ENCODE assay signal across 14 cellular contexts in the genomic region with DNA sequence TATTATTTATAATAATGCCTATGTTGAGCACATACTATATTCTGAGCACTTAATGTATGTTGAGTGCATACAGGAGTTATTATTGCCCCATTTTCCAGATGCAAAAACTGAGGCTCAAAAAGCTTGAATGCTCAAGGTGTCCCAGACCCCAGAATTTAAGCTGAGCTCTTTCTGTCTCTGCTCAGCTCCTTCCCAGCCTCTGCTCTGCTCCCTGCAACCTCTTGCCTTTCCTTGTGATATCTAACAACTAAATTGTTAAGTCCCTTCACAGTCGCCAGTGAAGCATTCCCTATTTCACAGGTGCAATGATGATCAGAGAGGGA. TPM values are rescaled to one million over a fixed set of nuclear protein-coding genes. Genes with fewer than 3 reads are reported as not detected.
A peak's percentile ranks its signal among the peaks of the same experiment; 100 is the strongest.
DNase-seq lines count a peak whose midpoint lies in the region; ATAC-seq, FAIRE-seq and TF ChIP-seq lines count a peak whose summit lies in the region.
"Had no signal": no experiment of that assay in that cellular context is flagged by ENCODE, and none has a peak within 500 bp of the region (broad histone marks: within the 10 kb centered on the region; RNA-seq: fewer than 3 reads in every experiment).

No MANE protein-coding gene starts in this region.

- no peaks in the 10 kb centered on the region for H3K9me3 Mint-ChIP-seq in chondrocyte (ENCODE audit: low read depth)
- H3K9me3 Mint-ChIP-seq in osteocyte (ENCODE audit: unreplicated experiment): no peaks in the 10 kb centered on the region
- H3K9me3 Mint-ChIP-seq: effector memory CD8-positive, alpha-beta T cell had no signal

- H3K4me1 ChIP-seq in A549 (peaks cover 18% of the 10 kb centered on the region), HEK293 (ENCODE audit: control insufficient read depth, insufficient read depth, low read length) (no peaks in the 10 kb centered on the region)

- POLR2A ChIA-PET in A549 (lab: Yijun Ruan, JAX) (no interaction called here), HEK293 (lab: Yijun Ruan, JAX) (interaction anchor here (0.7 to 1.1 kb wide), 3 partner anchors 23 to 222 kb away, joined by 4 to 6 read pairs (median 4); a partner anchor contains a TSS)

- no peak for FAIRE-seq in A549 (lab: Jason Lieb, UNC)
- FAIRE-seq: bronchial epithelial cell, GM12878 had no signal

- no peak for ATAC-seq in A549
- ATAC-seq: GM12878 had no signal

- H3K4me1 Mint-ChIP-seq in chondrocyte (ENCODE audit: low read depth): peaks cover 47% of the 10 kb centered on the region
- peaks cover 35% of the 10 kb centered on the region for H3K4me1 Mint-ChIP-seq in osteocyte (ENCODE audit: unreplicated experiment)

- no peak for DNase-seq in A549 (ENCODE audit: low read depth in 1 of 2, low spot score in 1 of 2)
- no peak for DNase-seq in chondrocyte (ENCODE audit: low spot score)
- no peak for DNase-seq in osteocyte (ENCODE audit: extremely low spot score, unreplicated experiment)
- DNase-seq in NCI-H510A (lab: John Stamatoyannopoulos, UW): no peak
- DNase-seq in hypothalamus (lab: John Stamatoyannopoulos, UW): no peak
- DNase-seq in NCI-H2171 (lab: John Stamatoyannopoulos, UW): no peak
- DNase-seq in Ammon's horn (ENCODE audit: low spot score): no peak
- DNase-seq: activated effector memory CD4-positive, alpha-beta T cell treated with anti-CD3 and anti-CD28 coated beads, Interleukin-2, amount 50 U/mL, for 16 hours; effector memory CD8-positive, alpha-beta T cell had no signal

- TF ChIP-seq POLR2A in A549 (IDR thresholded peaks at IDR 0.05; ENCODE audit: low read length): no peak

- peak overlapping the region; percentile 12 for H3K4me3 Mint-ChIP-seq in chondrocyte (ENCODE audit: unreplicated experiment)
- H3K4me3 Mint-ChIP-seq in osteocyte (ENCODE audit: unreplicated experiment): no peak overlapping the region

- H3K9me3 ChIP-seq in A549 (no peaks in the 10 kb centered on the region), HEK293 (ENCODE audit: control insufficient read depth, insufficient read depth, low read depth, low read length) (no peaks in the 10 kb centered on the region)

- H3K36me3 ChIP-seq in HEK293 (ENCODE audit: control insufficient read depth in 2 of 2, insufficient read depth in 1 of 2, low read length in 2 of 2): peaks cover 0 to 43% of the 10 kb centered on the region in 2 experiments; a peak in 2 of 3 replicates

- CTCF ChIA-PET in A549 (lab: Yijun Ruan, JAX): interaction anchor here (0.9 kb wide), 2 partner anchors 19 to 57 kb away, joined by 3 read pairs; no protein-coding TSS in a partner anchor
- CTCF ChIA-PET in HEK293 (lab: Yijun Ruan, JAX): interaction anchor here (1.2 to 1.6 kb wide), 2 partner anchors 13 to 65 kb away, joined by 3 to 4 read pairs; no protein-coding TSS in a partner anchor

- no peak overlapping the region for H3K4me2 ChIP-seq in A549

- no peak overlapping the region for H3K27ac ChIP-seq in A549
- H3K27ac ChIP-seq in HEK293 (ENCODE audit: extremely low read depth, low read depth, low read length): no peak overlapping the region
- H3K27ac ChIP-seq: SK-N-MC had no signal

- H3K27me3 Mint-ChIP-seq in chondrocyte (ENCODE audit: low read depth) (no peaks in the 10 kb centered on the region), osteocyte (ENCODE audit: unreplicated experiment) (no peaks in the 10 kb centered on the region)

- WGBS in A549 (ENCODE audit: missing lambda C conversion rate): 63% methylated on average over 1 of the region's 1 CpG

- H3K27ac Mint-ChIP-seq in chondrocyte (ENCODE audit: unreplicated experiment) (peak overlapping the region; percentile 79), osteocyte (ENCODE audit: unreplicated experiment) (peak overlapping the region; percentile 41)
- H3K27ac Mint-ChIP-seq: effector memory CD8-positive, alpha-beta T cell had no signal

- no peak for TF ChIP-seq EP300 in A549 (IDR thresholded peaks at IDR 0.05)

- H3K4me3 ChIP-seq in A549 (no peak overlapping the region), HEK293 (ENCODE audit: low read depth, low read length) (no peak overlapping the region)
- H3K4me3 ChIP-seq: GM12878, SK-N-MC had no signal

- TF ChIP-seq CTCF in A549 (IDR thresholded peaks at IDR 0.05) (no peak), HEK293 (tag by site-specific recombination; IDR thresholded peaks at IDR 0.05) (no peak), chondrocyte (IDR thresholded peaks at IDR 0.05) (no peak), osteocyte (IDR thresholded peaks at IDR 0.05) (no peak)

- TF ChIP-seq RAD21 in A549 (conservative IDR thresholded peaks at IDR 0.05 in 1 of 2, IDR thresholded peaks at IDR 0.05 in 1 of 2): no peak

- peaks cover 26% of the 10 kb centered on the region for H3K36me3 Mint-ChIP-seq in chondrocyte (ENCODE audit: low read depth)
- peaks cover 10% of the 10 kb centered on the region for H3K36me3 Mint-ChIP-seq in osteocyte (ENCODE audit: unreplicated experiment)

TF ChIP-seq in A549, 52 proteins besides CTCF, POLR2A, EP300 and RAD21:
- TF ChIP-seq, protein P1, sequence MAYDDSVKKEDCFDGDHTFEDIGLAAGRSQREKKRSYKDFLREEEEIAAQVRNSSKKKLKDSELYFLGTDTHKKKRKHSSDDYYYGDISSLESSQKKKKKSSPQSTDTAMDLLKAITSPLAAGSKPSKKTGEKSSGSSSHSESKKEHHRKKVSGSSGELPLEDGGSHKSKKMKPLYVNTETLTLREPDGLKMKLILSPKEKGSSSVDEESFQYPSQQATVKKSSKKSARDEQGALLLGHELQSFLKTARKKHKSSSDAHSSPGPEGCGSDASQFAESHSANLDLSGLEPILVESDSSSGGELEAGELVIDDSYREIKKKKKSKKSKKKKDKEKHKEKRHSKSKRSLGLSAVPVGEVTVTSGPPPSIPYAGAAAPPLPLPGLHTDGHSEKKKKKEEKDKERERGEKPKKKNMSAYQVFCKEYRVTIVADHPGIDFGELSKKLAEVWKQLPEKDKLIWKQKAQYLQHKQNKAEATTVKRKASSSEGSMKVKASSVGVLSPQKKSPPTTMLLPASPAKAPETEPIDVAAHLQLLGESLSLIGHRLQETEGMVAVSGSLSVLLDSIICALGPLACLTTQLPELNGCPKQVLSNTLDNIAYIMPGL (CRISPR knock-in tag; IDR thresholded peaks at IDR 0.05; ENCODE audit: borderline replicate concordance): no peak
- TF ChIP-seq KDM1A (IDR thresholded peaks at IDR 0.05; ENCODE audit: low read depth): 0 out of 2 replicates have a peak, but pooled peaks have one; percentile 18

TF ChIP-seq in HEK293, 187 proteins besides CTCF, POLR2A, EP300 and RAD21 (continues in another document):
- TF ChIP-seq ZSCAN30 (tag by site-specific recombination; IDR thresholded peaks at IDR 0.05): no peak
- 0 out of 2 replicates have a peak, but pooled peaks have one; percentile 3 for TF ChIP-seq ZNF768 (tag by site-specific recombination; IDR thresholded peaks at IDR 0.05)
- TF ChIP-seq ZNF837 (tag by site-specific recombination; IDR thresholded peaks at IDR 0.05): no peak
- TF ChIP-seq ZNF664 (tag by site-specific recombination; IDR thresholded peaks at IDR 0.05): peak; percentile 48
- no peak for TF ChIP-seq ZNF610 (tag by site-specific recombination; IDR thresholded peaks at IDR 0.05; ENCODE audit: borderline replicate concordance)
- TF ChIP-seq, protein P2, sequence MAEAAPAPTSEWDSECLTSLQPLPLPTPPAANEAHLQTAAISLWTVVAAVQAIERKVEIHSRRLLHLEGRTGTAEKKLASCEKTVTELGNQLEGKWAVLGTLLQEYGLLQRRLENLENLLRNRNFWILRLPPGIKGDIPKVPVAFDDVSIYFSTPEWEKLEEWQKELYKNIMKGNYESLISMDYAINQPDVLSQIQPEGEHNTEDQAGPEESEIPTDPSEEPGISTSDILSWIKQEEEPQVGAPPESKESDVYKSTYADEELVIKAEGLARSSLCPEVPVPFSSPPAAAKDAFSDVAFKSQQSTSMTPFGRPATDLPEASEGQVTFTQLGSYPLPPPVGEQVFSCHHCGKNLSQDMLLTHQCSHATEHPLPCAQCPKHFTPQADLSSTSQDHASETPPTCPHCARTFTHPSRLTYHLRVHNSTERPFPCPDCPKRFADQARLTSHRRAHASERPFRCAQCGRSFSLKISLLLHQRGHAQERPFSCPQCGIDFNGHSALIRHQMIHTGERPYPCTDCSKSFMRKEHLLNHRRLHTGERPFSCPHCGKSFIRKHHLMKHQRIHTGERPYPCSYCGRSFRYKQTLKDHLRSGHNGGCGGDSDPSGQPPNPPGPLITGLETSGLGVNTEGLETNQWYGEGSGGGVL (tag by site-specific recombination; IDR thresholded peaks at IDR 0.05): no peak
- TF ChIP-seq, protein P3, sequence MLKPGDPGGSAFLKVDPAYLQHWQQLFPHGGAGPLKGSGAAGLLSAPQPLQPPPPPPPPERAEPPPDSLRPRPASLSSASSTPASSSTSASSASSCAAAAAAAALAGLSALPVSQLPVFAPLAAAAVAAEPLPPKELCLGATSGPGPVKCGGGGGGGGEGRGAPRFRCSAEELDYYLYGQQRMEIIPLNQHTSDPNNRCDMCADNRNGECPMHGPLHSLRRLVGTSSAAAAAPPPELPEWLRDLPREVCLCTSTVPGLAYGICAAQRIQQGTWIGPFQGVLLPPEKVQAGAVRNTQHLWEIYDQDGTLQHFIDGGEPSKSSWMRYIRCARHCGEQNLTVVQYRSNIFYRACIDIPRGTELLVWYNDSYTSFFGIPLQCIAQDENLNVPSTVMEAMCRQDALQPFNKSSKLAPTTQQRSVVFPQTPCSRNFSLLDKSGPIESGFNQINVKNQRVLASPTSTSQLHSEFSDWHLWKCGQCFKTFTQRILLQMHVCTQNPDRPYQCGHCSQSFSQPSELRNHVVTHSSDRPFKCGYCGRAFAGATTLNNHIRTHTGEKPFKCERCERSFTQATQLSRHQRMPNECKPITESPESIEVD (tag by site-specific recombination; IDR thresholded peaks at IDR 0.05): no peak

RNA-seq across cellular contexts. Expression of a gene that starts 4.2 kb away (rescaled TPM):
- polyA plus RNA-seq in A549 (2011; rRNA removed) (14.7 and 21.3 TPM in 2 replicates), A549 (2017; fragmentation: RNase III; extraction: RNeasy Plus Mini Kit Qiagen cat#74134 plus additional on column Dnase treatment) (6.4 to 9.5 TPM (median 6.9 TPM) in 3 replicates)
- polyA plus RNA-seq in A549 (2012; cell fraction: cytosol; rRNA removed): 10.3 and 14.2 TPM in 2 replicates
- polyA plus RNA-seq in A549 (2012; cell fraction: nucleus; rRNA removed): 21.9 and 40.9 TPM in 2 replicates
- 46.6 and 49.9 TPM in 2 replicates for polyA minus RNA-seq in A549 (2011; rRNA and poly(A)+ RNA removed)
- total RNA-seq in chondrocyte (78.6 to 559 TPM (median 553 TPM) in 3 replicates), osteocyte (178 and 200 TPM in 2 replicates)
- total RNA-seq: activated CD8-positive, alpha-beta memory T cell treated with anti-CD3 and anti-CD28 coated beads for 36 hours had no signal

RNA-seq across cellular contexts. Expression of a gene that starts 35.6 kb away (rescaled TPM):
- polyA plus RNA-seq in A549 (2011; rRNA removed): 0.12 and 0.29 TPM in 2 replicates
- 0.21 and 0.22 TPM in 2 replicates for polyA plus RNA-seq in A549 (2012; cell fraction: cytosol; rRNA removed)
- polyA plus RNA-seq in A549 (2012; cell fraction: nucleus; rRNA removed): 1.5 and 1.7 TPM in 2 replicates
- 0.05 to 0.08 TPM (median 0.08 TPM) in 3 replicates for polyA plus RNA-seq in A549 (2017; fragmentation: RNase III; extraction: RNeasy Plus Mini Kit Qiagen cat#74134 plus additional on column Dnase treatment)
- polyA minus RNA-seq in A549 (2011; rRNA and poly(A)+ RNA removed): 0.29 and 0.91 TPM in 2 replicates
- total RNA-seq in chondrocyte: 0.15 to 0.38 TPM in 2 of 3 replicates, not detected in the other
- not detected in 2 replicates for total RNA-seq in osteocyte
- total RNA-seq: GM12878 had no signal
